ENCODE assay signal across 1 cellular context in the genomic region with DNA sequence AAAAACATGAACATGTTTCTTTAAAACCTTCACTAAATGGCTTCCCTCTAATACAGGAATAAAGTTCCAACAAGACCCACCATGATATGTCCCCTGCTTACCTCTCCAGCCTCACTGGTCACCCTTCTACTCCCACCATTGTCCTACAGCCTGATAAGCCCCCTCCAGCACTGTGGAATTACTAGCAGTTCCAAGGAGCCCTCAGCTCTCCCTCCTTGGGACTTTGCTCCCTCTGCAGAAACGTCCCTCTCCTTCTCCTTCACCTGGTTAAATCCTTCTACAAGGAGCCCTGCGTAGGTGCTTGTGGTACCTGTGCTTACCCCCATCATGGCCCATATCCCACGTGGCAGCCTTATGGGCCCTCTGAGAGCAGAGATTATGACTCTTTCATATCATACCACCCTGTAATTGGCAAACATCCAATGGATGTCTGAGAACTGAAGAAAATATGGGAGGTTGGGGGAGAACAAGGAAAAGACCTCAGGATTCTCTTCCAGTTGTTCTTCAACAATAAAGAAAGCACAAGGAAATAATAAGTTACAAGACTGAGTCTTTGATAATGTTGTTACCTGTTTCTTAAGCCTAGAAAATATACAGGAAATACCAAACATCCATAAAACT.
TF ChIP-seq lines count a peak whose summit lies in the region.

No MANE protein-coding gene starts in this region.

TF ChIP-seq in SK-N-SH treated with all-trans-retinoic acid at 6 μM for 48 hours, 23 proteins besides CTCF, POLR2A, EP300 and RAD21 (continued from another document):
- TF ChIP-seq, protein P1, sequence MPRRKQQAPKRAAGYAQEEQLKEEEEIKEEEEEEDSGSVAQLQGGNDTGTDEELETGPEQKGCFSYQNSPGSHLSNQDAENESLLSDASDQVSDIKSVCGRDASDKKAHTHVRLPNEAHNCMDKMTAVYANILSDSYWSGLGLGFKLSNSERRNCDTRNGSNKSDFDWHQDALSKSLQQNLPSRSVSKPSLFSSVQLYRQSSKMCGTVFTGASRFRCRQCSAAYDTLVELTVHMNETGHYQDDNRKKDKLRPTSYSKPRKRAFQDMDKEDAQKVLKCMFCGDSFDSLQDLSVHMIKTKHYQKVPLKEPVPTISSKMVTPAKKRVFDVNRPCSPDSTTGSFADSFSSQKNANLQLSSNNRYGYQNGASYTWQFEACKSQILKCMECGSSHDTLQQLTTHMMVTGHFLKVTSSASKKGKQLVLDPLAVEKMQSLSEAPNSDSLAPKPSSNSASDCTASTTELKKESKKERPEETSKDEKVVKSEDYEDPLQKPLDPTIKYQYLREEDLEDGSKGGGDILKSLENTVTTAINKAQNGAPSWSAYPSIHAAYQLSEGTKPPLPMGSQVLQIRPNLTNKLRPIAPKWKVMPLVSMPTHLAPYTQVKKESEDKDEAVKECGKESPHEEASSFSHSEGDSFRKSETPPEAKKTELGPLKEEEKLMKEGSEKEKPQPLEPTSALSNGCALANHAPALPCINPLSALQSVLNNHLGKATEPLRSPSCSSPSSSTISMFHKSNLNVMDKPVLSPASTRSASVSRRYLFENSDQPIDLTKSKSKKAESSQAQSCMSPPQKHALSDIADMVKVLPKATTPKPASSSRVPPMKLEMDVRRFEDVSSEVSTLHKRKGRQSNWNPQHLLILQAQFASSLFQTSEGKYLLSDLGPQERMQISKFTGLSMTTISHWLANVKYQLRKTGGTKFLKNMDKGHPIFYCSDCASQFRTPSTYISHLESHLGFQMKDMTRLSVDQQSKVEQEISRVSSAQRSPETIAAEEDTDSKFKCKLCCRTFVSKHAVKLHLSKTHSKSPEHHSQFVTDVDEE (CRISPR knock-in tag; IDR thresholded peaks at IDR 0.05), result no peak
- TF ChIP-seq, protein P2, sequence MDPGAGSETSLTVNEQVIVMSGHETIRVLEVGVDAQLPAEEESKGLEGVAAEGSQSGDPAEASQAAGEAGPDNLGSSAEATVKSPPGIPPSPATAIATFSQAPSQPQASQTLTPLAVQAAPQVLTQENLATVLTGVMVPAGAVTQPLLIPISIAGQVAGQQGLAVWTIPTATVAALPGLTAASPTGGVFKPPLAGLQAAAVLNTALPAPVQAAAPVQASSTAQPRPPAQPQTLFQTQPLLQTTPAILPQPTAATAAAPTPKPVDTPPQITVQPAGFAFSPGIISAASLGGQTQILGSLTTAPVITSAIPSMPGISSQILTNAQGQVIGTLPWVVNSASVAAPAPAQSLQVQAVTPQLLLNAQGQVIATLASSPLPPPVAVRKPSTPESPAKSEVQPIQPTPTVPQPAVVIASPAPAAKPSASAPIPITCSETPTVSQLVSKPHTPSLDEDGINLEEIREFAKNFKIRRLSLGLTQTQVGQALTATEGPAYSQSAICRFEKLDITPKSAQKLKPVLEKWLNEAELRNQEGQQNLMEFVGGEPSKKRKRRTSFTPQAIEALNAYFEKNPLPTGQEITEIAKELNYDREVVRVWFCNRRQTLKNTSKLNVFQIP (CRISPR knock-in tag; IDR thresholded peaks at IDR 0.05; ENCODE audit: borderline replicate concordance, low read depth), result no peak
- TF ChIP-seq ZFP30 (CRISPR knock-in tag; IDR thresholded peaks at IDR 0.05) (no peak), BACH2 (CRISPR knock-in tag; IDR thresholded peaks at IDR 0.05; ENCODE audit: borderline replicate concordance) (no peak)
